In genomic region chr4:9152182-9153007, GRCh38 we compare ENCODE assay signal across 8 cellular contexts. TPM values are rescaled to one million over a fixed set of nuclear protein-coding genes. Genes with fewer than 3 reads are reported as not detected.
DNase-seq lines count a peak whose midpoint lies in the region; ATAC-seq, FAIRE-seq and TF ChIP-seq lines count a peak whose summit lies in the region.
"Not testable (repeated sequence)": the region's sequence is repeated elsewhere in the genome, so short reads cannot be mapped to it uniquely, and the experiment has no call there.

No MANE protein-coding gene starts in this region.

- H3K9me3 ChIP-seq in right cardiac atrium (ENCODE audit: control insufficient read depth, low read length); osteoblast (ENCODE audit: low read depth, low read length): not testable (repeated sequence)

- H3K27ac Mint-ChIP-seq in activated CD4-positive, alpha-beta T cell treated with anti-CD3 and anti-CD28 coated beads, Interleukin-2, amount 10 ng/mL, durations not matched to agents 24 days and 14 days, result peak overlapping the region; percentile 99

- intact Hi-C loops in activated CD4-positive, alpha-beta T cell treated with anti-CD3 and anti-CD28 coated beads, Interleukin-2, amount 10 ng/mL, durations not matched to agents 24 days and 14 days (cut with micrococcal nuclease); right cardiac atrium (cut with DNase I): not testable (repeated sequence)

- ATAC-seq in HG02981 (IDR thresholded peaks at IDR 0.05; ENCODE audit: unreplicated experiment), result peak; percentile 60
- peak; percentile 98 for ATAC-seq in right cardiac atrium

- not testable (repeated sequence) for H3K36me3 ChIP-seq in bronchial epithelial cell (ENCODE audit: control insufficient read depth, insufficient read depth, low read length); osteoblast (ENCODE audit: insufficient read depth, low read length)

- not testable (repeated sequence) for H3K36me3 Mint-ChIP-seq in activated CD4-positive, alpha-beta T cell treated with anti-CD3 and anti-CD28 coated beads, Interleukin-2, amount 10 ng/mL, durations not matched to agents 24 days and 14 days (ENCODE audit: low read depth)

- H3K4me2 ChIP-seq in osteoblast (ENCODE audit: insufficient read depth, low read length), result peak overlapping the region; percentile 82

- H3K79me2 ChIP-seq in osteoblast (ENCODE audit: insufficient read depth, low read length), result not testable (repeated sequence)

- peaks cover 15% of the 10 kb centered on the region for H3K4me1 Mint-ChIP-seq in activated CD4-positive, alpha-beta T cell treated with anti-CD3 and anti-CD28 coated beads, Interleukin-2, amount 10 ng/mL, durations not matched to agents 24 days and 14 days

- H3K4me3 ChIP-seq in bronchial epithelial cell (ENCODE audit: low read depth, low read length) (peak overlapping the region; percentile 57), right cardiac atrium (ENCODE audit: low read length) (peak overlapping the region; percentile 61), osteoblast (ENCODE audit: insufficient read depth, low read length) (peak overlapping the region; percentile 76)

- FAIRE-seq in bronchial epithelial cell (lab: Jason Lieb, UNC), result not testable (repeated sequence)

- peak overlapping the region; percentile 98 for H3K4me3 Mint-ChIP-seq in activated CD4-positive, alpha-beta T cell treated with anti-CD3 and anti-CD28 coated beads, Interleukin-2, amount 10 ng/mL, durations not matched to agents 24 days and 14 days

- not testable (repeated sequence) for H4K20me1 ChIP-seq in osteoblast (ENCODE audit: insufficient read depth, low read length)

- peak overlapping the region; percentile 83 for H3K27ac ChIP-seq in right cardiac atrium (ENCODE audit: low read length)
- not testable (repeated sequence) for H3K27ac ChIP-seq in osteoblast (ENCODE audit: low read depth, low read length)

- peak; percentile 38 for DNase-seq in DMS79 treated with DMSO at 0.1 percent for 48 hours (lab: John Stamatoyannopoulos, UW)
- DNase-seq in NCI-H524 (lab: John Stamatoyannopoulos, UW), result peak; percentile 80 to 90
- DNase-seq in activated CD4-positive, alpha-beta T cell treated with anti-CD3 and anti-CD28 coated beads, Interleukin-2, amount 10 ng/mL, durations not matched to agents 24 days and 14 days, result peak; percentile 99
- peak; percentile 78 for DNase-seq in bronchial epithelial cell (ENCODE audit: low read depth)
- peak; percentile 99 to 100 (median 100) for DNase-seq in right cardiac atrium
- DNase-seq in osteoblast (ENCODE audit: insufficient read length, low spot score, missing footprints), result peak; percentile 95
- peak; percentile 74 to 97 (median 94) for DNase-seq in stimulated activated naive CD4-positive, alpha-beta T cell (lab: John Stamatoyannopoulos, UW)

- H3K9me3 Mint-ChIP-seq in activated CD4-positive, alpha-beta T cell treated with anti-CD3 and anti-CD28 coated beads, Interleukin-2, amount 10 ng/mL, durations not matched to agents 24 days and 14 days, result not testable (repeated sequence)

- H2AFZ ChIP-seq in osteoblast (ENCODE audit: low read length), result peak overlapping the region; percentile 89

- H3K27me3 ChIP-seq in bronchial epithelial cell (ENCODE audit: control insufficient read depth, insufficient read depth, low read length); right cardiac atrium (ENCODE audit: control insufficient read depth, insufficient read depth); osteoblast (ENCODE audit: insufficient read depth, low read length): not testable (repeated sequence)

- H3K27me3 Mint-ChIP-seq in activated CD4-positive, alpha-beta T cell treated with anti-CD3 and anti-CD28 coated beads, Interleukin-2, amount 10 ng/mL, durations not matched to agents 24 days and 14 days, result not testable (repeated sequence)

- not testable (repeated sequence) for TF ChIP-seq CTCF in bronchial epithelial cell (IDR thresholded peaks at IDR 0.05; ENCODE audit: insufficient read depth, low read length, severe bottlenecking); osteoblast (IDR thresholded peaks at IDR 0.05; ENCODE audit: extremely low read depth, low read depth, low read length)

- whole genome bisulfite sequencing in right cardiac atrium, result under 1% methylated on average over 63 of the region's 63 CpGs

- not testable (repeated sequence) for H3K4me1 ChIP-seq in right cardiac atrium (ENCODE audit: control insufficient read depth, insufficient read depth, low read length); osteoblast (ENCODE audit: insufficient read depth, low read length)

RNA-seq across cellular contexts. Expression of gene FAM90A26, which starts 17.8 kb away (rescaled TPM):
- not detected in 2 replicates for total RNA-seq in activated CD4-positive, alpha-beta T cell treated with anti-CD3 and anti-CD28 coated beads, Interleukin-2, amount 10 ng/mL, durations not matched to agents 24 days and 14 days
- total RNA-seq in bronchial epithelial cell (not detected in 2 replicates), right cardiac atrium (not detected), osteoblast (not detected in 2 replicates)
- polyA plus RNA-seq in right cardiac atrium, result not detected

RNA-seq across cellular contexts. Expression of gene USP17L10, which starts 58.1 kb away (rescaled TPM):
- not detected in 2 replicates for total RNA-seq in activated CD4-positive, alpha-beta T cell treated with anti-CD3 and anti-CD28 coated beads, Interleukin-2, amount 10 ng/mL, durations not matched to agents 24 days and 14 days
- total RNA-seq in bronchial epithelial cell (not detected in 2 replicates), right cardiac atrium (not detected), osteoblast (not detected in 2 replicates)
- polyA plus RNA-seq in right cardiac atrium, result not detected

Comparison
In these comparisons a context has a peak if more than half of its experiments do, and no peak if none do; other contexts are left out.
1. DNase-seq: peak in every context shown above with its lines; median percentile 100 in right cardiac atrium; 99 in activated CD4-positive, alpha-beta T cell treated with anti-CD3 and anti-CD28 coated beads, Interleukin-2, amount 10 ng/mL, durations not matched to agents 24 days and 14 days; 95 in osteoblast; 94 in stimulated activated naive CD4-positive, alpha-beta T cell; 85 in NCI-H524; 78 in bronchial epithelial cell; 38 in DMS79 treated with DMSO at 0.1 percent for 48 hours.